In the genomic region with DNA sequence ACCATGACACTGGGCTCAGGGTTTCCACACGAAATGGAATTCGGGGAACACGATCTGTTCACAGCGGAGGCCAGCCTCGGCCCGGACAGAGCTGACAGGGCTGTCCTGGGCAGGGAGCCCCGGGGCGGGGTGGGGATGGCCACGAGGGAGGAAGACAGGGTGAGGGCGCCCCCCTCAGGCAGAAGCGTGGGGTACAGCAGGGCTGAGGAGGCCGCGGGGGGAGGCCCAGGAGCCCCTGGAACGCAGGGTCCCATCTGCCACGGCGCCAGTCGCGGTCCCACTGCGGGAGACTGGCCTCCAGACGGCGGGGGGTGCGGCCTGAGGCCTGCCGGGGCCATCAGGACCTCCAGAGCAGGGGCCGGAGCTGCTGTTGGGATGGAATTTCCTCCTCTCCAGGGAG, we compare ENCODE assay signal across 19 cellular contexts.
DNase-seq lines count a peak whose midpoint lies in the region; ATAC-seq and TF ChIP-seq lines count a peak whose summit lies in the region.
"Had no signal": no experiment of that assay in that cellular context is flagged by ENCODE, and none has a peak within 500 bp of the region (broad histone marks: within the 10 kb centered on the region; RNA-seq: fewer than 3 reads in every experiment).

No MANE protein-coding gene starts in this region.

- H3K4me3 ChIP-seq in CD8-positive, alpha-beta T cell (ENCODE audit: low read depth, low read length): no peak overlapping the region
- H3K4me3 ChIP-seq in H7 (ENCODE audit: insufficient read depth, low read depth, low read length): no peak overlapping the region
- H3K4me3 ChIP-seq: transverse colon had no signal

- CTCF ChIA-PET in CD8-positive, alpha-beta T cell (lab: Charles Lee): no interaction called here

- no peak overlapping the region for H3K27ac Mint-ChIP-seq in CD8-positive, alpha-beta T cell
- no peak overlapping the region for H3K27ac Mint-ChIP-seq in neural crest cell (ENCODE audit: unreplicated experiment)
- H3K27ac Mint-ChIP-seq: stimulated activated effector memory CD8-positive, alpha-beta T cell treated with anti-CD3 and anti-CD28 coated beads, Interleukin-12 subunit alpha, Interleukin-12 subunit beta, amount 100 ng/mL, for 72 hours; T-helper 1 cell treated with Interleukin-12 subunit alpha and Interleukin-12 subunit beta and Interleukin-4 antibody, amounts not matched to agents 30 μg/mL and 1 μg/mL, for 36 hours had no signal

- no peaks in the 10 kb centered on the region for H3K4me1 Mint-ChIP-seq in CD8-positive, alpha-beta T cell (ENCODE audit: low read depth)
- H3K4me1 Mint-ChIP-seq in neural crest cell: peaks cover 23% of the 10 kb centered on the region
- H3K4me1 Mint-ChIP-seq: stimulated activated effector memory CD8-positive, alpha-beta T cell treated with anti-CD3 and anti-CD28 coated beads, Interleukin-12 subunit alpha, Interleukin-12 subunit beta, amount 100 ng/mL, for 72 hours had no signal

- H3K4me1 ChIP-seq in CD8-positive, alpha-beta T cell (ENCODE audit: insufficient read depth, low read length): no peaks in the 10 kb centered on the region
- H3K4me1 ChIP-seq: transverse colon had no signal

- peak in 1 of 7 experiments; percentile 15 for DNase-seq in CD8-positive, alpha-beta T cell
- DNase-seq in H7 (peak; percentile 95), neural crest cell (ENCODE audit: low read depth, low spot score) (no peak), left lobe of liver (ENCODE audit: low spot score) (no peak), foreskin melanocyte (no peak)
- DNase-seq: activated naive CD4-positive, alpha-beta T cell treated with anti-CD3 and anti-CD28 coated beads, Interleukin-2, amount 50 U/mL, for 16 hours; activated T-cell treated with anti-CD3 and anti-CD28 coated beads, Interleukin-2, amount 50 U/mL, for 4 hours; COR-L47; glutamatergic neuron; KG1; NCI-H1105; NCI-H524; retina; transverse colon had no signal

- no peaks in the 10 kb centered on the region for H3K27me3 ChIP-seq in CD8-positive, alpha-beta T cell (ENCODE audit: insufficient read depth, low read length)
- H3K27me3 ChIP-seq in H7 (ENCODE audit: control insufficient read depth, insufficient read depth, low read length): no peaks in the 10 kb centered on the region
- H3K27me3 ChIP-seq: transverse colon had no signal

- H3K4me3 Mint-ChIP-seq in CD8-positive, alpha-beta T cell: no peak overlapping the region
- no peak overlapping the region for H3K4me3 Mint-ChIP-seq in neural crest cell
- H3K4me3 Mint-ChIP-seq: activated T-cell treated with anti-CD3 and anti-CD28 coated beads, Interleukin-2, amount 50 U/mL, for 4 hours; stimulated activated effector memory CD8-positive, alpha-beta T cell treated with anti-CD3 and anti-CD28 coated beads, Interleukin-12 subunit alpha, Interleukin-12 subunit beta, amount 100 ng/mL, for 72 hours; T-helper 1 cell treated with Interleukin-12 subunit alpha and Interleukin-12 subunit beta and Interleukin-4 antibody, amounts not matched to agents 30 μg/mL and 1 μg/mL, for 36 hours had no signal

- H3K9me3 ChIP-seq in CD8-positive, alpha-beta T cell (ENCODE audit: low read length): no peaks in the 10 kb centered on the region
- H3K9me3 ChIP-seq: transverse colon had no signal

- no peak overlapping the region for H3K27ac ChIP-seq in CD8-positive, alpha-beta T cell (ENCODE audit: low read depth, low read length)
- H3K27ac ChIP-seq in angular gyrus (ENCODE audit: low read depth, low read length): peak overlapping the region; percentile 70
- H3K27ac ChIP-seq: transverse colon had no signal

- H3K36me3 Mint-ChIP-seq in CD8-positive, alpha-beta T cell: peaks cover 19% of the 10 kb centered on the region
- H3K36me3 Mint-ChIP-seq in neural crest cell (ENCODE audit: low read depth): no peaks in the 10 kb centered on the region

- intact Hi-C loops in CD8-positive, alpha-beta T cell (cut with DNase I, micrococcal nuclease): no loop called here

- H3K9me3 Mint-ChIP-seq in CD8-positive, alpha-beta T cell: no peaks in the 10 kb centered on the region
- H3K9me3 Mint-ChIP-seq in neural crest cell: no peaks in the 10 kb centered on the region
- H3K9me3 Mint-ChIP-seq: activated T-cell treated with anti-CD3 and anti-CD28 coated beads, Interleukin-2, amount 50 U/mL, for 4 hours; stimulated activated effector memory CD8-positive, alpha-beta T cell treated with anti-CD3 and anti-CD28 coated beads, Interleukin-12 subunit alpha, Interleukin-12 subunit beta, amount 100 ng/mL, for 72 hours; T-helper 1 cell treated with Interleukin-12 subunit alpha and Interleukin-12 subunit beta and Interleukin-4 antibody, amounts not matched to agents 30 μg/mL and 1 μg/mL, for 36 hours had no signal

- ATAC-seq in CD8-positive, alpha-beta T cell: no peak
- ATAC-seq in HG03097 (IDR thresholded peaks at IDR 0.05; ENCODE audit: low FRiP score, unreplicated experiment): no peak
- no peak for ATAC-seq in left lobe of liver
- no peak for ATAC-seq in HG03196 (IDR thresholded peaks at IDR 0.05; ENCODE audit: unreplicated experiment)
- ATAC-seq: activated T-cell treated with anti-CD3 and anti-CD28 coated beads, Interleukin-2, amount 50 U/mL, for 4 hours; stimulated activated effector memory CD8-positive, alpha-beta T cell treated with anti-CD3 and anti-CD28 coated beads, Interleukin-12 subunit alpha, Interleukin-12 subunit beta, amount 100 ng/mL, for 72 hours had no signal

- POLR2A ChIA-PET in CD8-positive, alpha-beta T cell (lab: Charles Lee): no interaction called here

- no peaks in the 10 kb centered on the region for H3K36me3 ChIP-seq in CD8-positive, alpha-beta T cell (ENCODE audit: insufficient read depth, low read length)
- H3K36me3 ChIP-seq in H7 (replicated peaks; ENCODE audit: control insufficient read depth, insufficient read depth, low read length): no peaks in the 10 kb centered on the region
- H3K36me3 ChIP-seq: transverse colon had no signal

- no peaks in the 10 kb centered on the region for H3K27me3 Mint-ChIP-seq in CD8-positive, alpha-beta T cell (ENCODE audit: low read depth)
- no peaks in the 10 kb centered on the region for H3K27me3 Mint-ChIP-seq in neural crest cell (ENCODE audit: low read depth)

- TF ChIP-seq CTCF in CD8-positive, alpha-beta T cell (IDR thresholded peaks at IDR 0.05): peak; percentile 15
- TF ChIP-seq CTCF in neural crest cell (conservative IDR thresholded peaks at IDR 0.05): peak; percentile 17
